ENCODE assay signal across 22 cellular contexts in genomic region chr4:128974203-128974602, GRCh38.
DNase-seq lines count a peak whose midpoint lies in the region; ATAC-seq, FAIRE-seq and TF ChIP-seq lines count a peak whose summit lies in the region.
"Had no signal": no experiment of that assay in that cellular context is flagged by ENCODE, and none has a peak within 500 bp of the region (broad histone marks: within the 10 kb centered on the region; RNA-seq: fewer than 3 reads in every experiment).

No MANE protein-coding gene starts in this region.

- in situ Hi-C loops in Panc1 (cut with HindIII; ENCODE audit: low pct_unique_long_range_greater_than_20kb, low sequenced_read_pairs) = no loop called here
- in situ Hi-C loops in HepG2 (cut with HindIII; ENCODE audit: extremely low pct_ligation_motif_present, low pct_unique_long_range_greater_than_20kb) = no loop called here

- H4K20me1 ChIP-seq in HepG2 (ENCODE audit: insufficient read depth, low read length) = no peaks in the 10 kb centered on the region
- H4K20me1 ChIP-seq: BLaER1 had no signal

- H3K27me3 Mint-ChIP-seq in chondrocyte (ENCODE audit: low read depth) = no peaks in the 10 kb centered on the region
- H3K27me3 Mint-ChIP-seq in nephron progenitor cell (ENCODE audit: low read depth, poor library complexity) = no peaks in the 10 kb centered on the region
- H3K27me3 Mint-ChIP-seq: activated CD4-positive, alpha-beta T cell treated with anti-CD3 and anti-CD28 coated beads for 36 hours; activated CD8-positive, alpha-beta memory T cell treated with anti-CD3 and anti-CD28 coated beads, Interleukin-2, amount 10 ng/mL, durations not matched to agents 7 days and 5 days; stimulated activated naive CD8-positive, alpha-beta T cell treated with anti-CD3 and anti-CD28 coated beads, Interleukin-15, Interleukin-2, amounts not matched to agents 100 ng/mL and 50 ng/mL, for 24 hours had no signal

- FAIRE-seq in HepG2 (lab: Jason Lieb, UNC) = no peak
- FAIRE-seq: GM18507, H54, keratinocyte had no signal

- no peaks in the 10 kb centered on the region for H3K36me3 Mint-ChIP-seq in chondrocyte (ENCODE audit: low read depth)
- H3K36me3 Mint-ChIP-seq in nephron progenitor cell (ENCODE audit: low read depth) = peaks cover 5% of the 10 kb centered on the region

- H3K27ac ChIP-seq in Panc1 (ENCODE audit: low read length) = no peak overlapping the region
- H3K27ac ChIP-seq in HepG2 (ENCODE audit: extremely low read length, insufficient read depth, low read length) = no peak overlapping the region
- H3K27ac ChIP-seq: BLaER1, body of pancreas, right lobe of liver had no signal

- TF ChIP-seq EP300 in HepG2 (IDR thresholded peaks at IDR 0.05; ENCODE audit: low read depth in 2 of 2, low read length in 2 of 2) (no peak), HepG2 (CRISPR knock-in tag; IDR thresholded peaks at IDR 0.05; ENCODE audit: borderline replicate concordance) (no peak)

- BruUV-seq in Panc1 (replicated peaks; lab: Mats Ljungman, UMichigan) (no TSS peak), HepG2 (replicated peaks; lab: Mats Ljungman, UMichigan) (no TSS peak)

- POLR2A ChIA-PET in Panc1 (lab: Charles Lee) (no interaction called here), HepG2 (lab: Yijun Ruan, JAX) (no interaction called here)

- CTCF ChIA-PET in Panc1 (lab: Charles Lee) = no interaction called here
- CTCF ChIA-PET in HepG2 (lab: Yijun Ruan, JAX; ENCODE audit: low intra/inter-chr PET ratio, low total read pairs) = no interaction called here

- H3K36me3 ChIP-seq in Panc1 (ENCODE audit: control insufficient read depth, insufficient read depth, low read length) = no peaks in the 10 kb centered on the region; the same call in 1 of the 2 replicates
- peaks cover 0 to 2% of the 10 kb centered on the region in 2 experiments; a peak in 1 of 5 replicates for H3K36me3 ChIP-seq in HepG2 (replicated peaks in 1 of 2; ENCODE audit: control insufficient read depth in 1 of 2, insufficient read depth in 2 of 2, low read length in 2 of 2)
- H3K36me3 ChIP-seq: right lobe of liver had no signal

- no peak overlapping the region for H3K4me2 ChIP-seq in HepG2 (ENCODE audit: low read depth, low read length)
- H3K4me2 ChIP-seq: BLaER1 had no signal

- H3K27me3 ChIP-seq in Panc1 (ENCODE audit: control insufficient read depth, insufficient read depth, low read length) (no peaks in the 10 kb centered on the region), HepG2 (ENCODE audit: control insufficient read depth in 1 of 2, insufficient read depth in 2 of 2, low read length in 2 of 2) (no peaks in the 10 kb centered on the region)
- H3K27me3 ChIP-seq: BLaER1, body of pancreas, right lobe of liver had no signal

- H3K27ac Mint-ChIP-seq in chondrocyte (ENCODE audit: unreplicated experiment) (peak overlapping the region; percentile 54), nephron progenitor cell (peak overlapping the region; percentile 65)
- H3K27ac Mint-ChIP-seq: activated CD4-positive, alpha-beta T cell treated with anti-CD3 and anti-CD28 coated beads for 36 hours; activated CD8-positive, alpha-beta memory T cell treated with anti-CD3 and anti-CD28 coated beads, Interleukin-2, amount 10 ng/mL, durations not matched to agents 7 days and 5 days; stimulated activated naive CD8-positive, alpha-beta T cell treated with anti-CD3 and anti-CD28 coated beads, Interleukin-15, Interleukin-2, amounts not matched to agents 100 ng/mL and 50 ng/mL, for 24 hours had no signal

- TF ChIP-seq RAD21 in HepG2 (CRISPR knock-in tag; IDR thresholded peaks at IDR 0.05) = no peak

- H3K4me3 ChIP-seq in HFF-Myc (replicated peaks; ENCODE audit: low read depth, low read length) (no peak overlapping the region), Panc1 (ENCODE audit: low read depth in 2 of 2, low read length in 2 of 2) (no peak overlapping the region), HepG2 (replicated peaks in 1 of 3; ENCODE audit: insufficient read depth in 1 of 3, low read depth in 2 of 3, low read length in 3 of 3) (no peak overlapping the region)
- H3K4me3 ChIP-seq: BLaER1, body of pancreas, right lobe of liver had no signal

- intact Hi-C loops in Panc1 (cut with micrococcal nuclease; ENCODE audit: unreplicated experiment) (no loop called here), HepG2 (cut with micrococcal nuclease; ENCODE audit: unreplicated experiment) (no loop called here)

- H3K9ac ChIP-seq in HepG2 (ENCODE audit: insufficient read depth, low read depth, low read length) = no peak overlapping the region
- H3K9ac ChIP-seq: BLaER1 had no signal

- H3K9me3 ChIP-seq in Panc1 (ENCODE audit: control insufficient read depth, insufficient read depth, low read depth, low read length) (no peaks in the 10 kb centered on the region), HepG2 (ENCODE audit: low read length) (no peaks in the 10 kb centered on the region)
- H3K9me3 ChIP-seq: BLaER1, body of pancreas, right lobe of liver had no signal

- ATAC-seq in Panc1 (peak; percentile 53; the same call in 1 of the 2 replicates), HepG2 (no peak), HG03565 (IDR thresholded peaks at IDR 0.05; ENCODE audit: unreplicated experiment) (no peak)
- ATAC-seq: activated CD4-positive, alpha-beta T cell treated with anti-CD3 and anti-CD28 coated beads for 36 hours; activated CD8-positive, alpha-beta memory T cell treated with anti-CD3 and anti-CD28 coated beads, Interleukin-2, amount 10 ng/mL, durations not matched to agents 7 days and 5 days; body of pancreas; right lobe of liver had no signal

- H3K4me1 Mint-ChIP-seq in chondrocyte (ENCODE audit: low read depth) (peaks cover 6% of the 10 kb centered on the region), nephron progenitor cell (no peaks in the 10 kb centered on the region)
- H3K4me1 Mint-ChIP-seq: activated CD4-positive, alpha-beta T cell treated with anti-CD3 and anti-CD28 coated beads for 36 hours; activated CD8-positive, alpha-beta memory T cell treated with anti-CD3 and anti-CD28 coated beads, Interleukin-2, amount 10 ng/mL, durations not matched to agents 7 days and 5 days had no signal

- TF ChIP-seq CTCF in HFF-Myc (IDR thresholded peaks at IDR 0.05; ENCODE audit: low read depth, low read length, missing control alignments) = no peak
- no peak for TF ChIP-seq CTCF in Panc1 (IDR thresholded peaks at IDR 0.05)
- TF ChIP-seq CTCF in chondrocyte (IDR thresholded peaks at IDR 0.05) = no peak
- TF ChIP-seq CTCF in nephron progenitor cell (IDR thresholded peaks at IDR 0.05) = no peak
- no peak for TF ChIP-seq CTCF in HepG2 (CRISPR knock-in tag; IDR thresholded peaks at IDR 0.05)

- WGBS in HepG2 (ENCODE audit: low lambda C conversion rate) = 86% methylated on average over 2 of the region's 2 CpGs

- no peaks in the 10 kb centered on the region for H3K4me1 ChIP-seq in Panc1 (ENCODE audit: control insufficient read depth, insufficient read depth, low read length)
- no peaks in the 10 kb centered on the region for H3K4me1 ChIP-seq in HepG2 (ENCODE audit: insufficient read depth, low read length)
- H3K4me1 ChIP-seq: BLaER1, body of pancreas, right lobe of liver had no signal

- DNase-seq in HFF-Myc (ENCODE audit: extremely low read depth, low read depth) = peak; percentile 10
- DNase-seq in Panc1 (ENCODE audit: low read depth, low spot score) = no peak
- no peak for DNase-seq in chondrocyte (ENCODE audit: low spot score)
- no peak for DNase-seq in nephron progenitor cell
- DNase-seq in NCI-H187 (lab: John Stamatoyannopoulos, UW) = no peak
- no peak for DNase-seq in HepG2 (ENCODE audit: low spot score)
- DNase-seq: activated CD4-positive, alpha-beta T cell treated with anti-CD3 and anti-CD28 coated beads for 36 hours; activated CD8-positive, alpha-beta memory T cell treated with anti-CD3 and anti-CD28 coated beads, Interleukin-2, amount 10 ng/mL, durations not matched to agents 7 days and 5 days; activated gamma-delta T cell; body of pancreas; KG1; NCI-H1436 treated with DMSO at 0.1 percent for 48 hours; NCI-H510A; nucleus accumbens; right lobe of liver; trophoblast cell had no signal

- no peak for TF ChIP-seq POLR2A in HepG2 (IDR thresholded peaks at IDR 0.05; ENCODE audit: insufficient read depth in 1 of 2, low read depth in 2 of 2, low read length in 2 of 2)

- H3K4me3 Mint-ChIP-seq in chondrocyte (ENCODE audit: unreplicated experiment) = no peak overlapping the region
- H3K4me3 Mint-ChIP-seq in nephron progenitor cell = no peak overlapping the region
- H3K4me3 Mint-ChIP-seq: activated CD4-positive, alpha-beta T cell treated with anti-CD3 and anti-CD28 coated beads for 36 hours; activated CD8-positive, alpha-beta memory T cell treated with anti-CD3 and anti-CD28 coated beads, Interleukin-2, amount 10 ng/mL, durations not matched to agents 7 days and 5 days; stimulated activated naive CD8-positive, alpha-beta T cell treated with anti-CD3 and anti-CD28 coated beads, Interleukin-15, Interleukin-2, amounts not matched to agents 100 ng/mL and 50 ng/mL, for 24 hours had no signal

- no peaks in the 10 kb centered on the region for H3K79me2 ChIP-seq in HepG2 (ENCODE audit: insufficient read depth, low read length)

- H3K9me3 Mint-ChIP-seq in chondrocyte (ENCODE audit: low read depth) (no peaks in the 10 kb centered on the region), nephron progenitor cell (no peaks in the 10 kb centered on the region)
- H3K9me3 Mint-ChIP-seq: stimulated activated naive CD8-positive, alpha-beta T cell treated with anti-CD3 and anti-CD28 coated beads, Interleukin-15, Interleukin-2, amounts not matched to agents 100 ng/mL and 50 ng/mL, for 24 hours had no signal

- H2AFZ ChIP-seq in HepG2 (ENCODE audit: low read length) = no peak overlapping the region

TF ChIP-seq in HepG2, 621 proteins besides CTCF, POLR2A, EP300 and RAD21:
- TF ChIP-seq ZNF350 (CRISPR knock-in tag; IDR thresholded peaks at IDR 0.05; ENCODE audit: borderline replicate concordance, low read depth) = no peak
